ENCODE assay signal across 8 cellular contexts in the genomic region with DNA sequence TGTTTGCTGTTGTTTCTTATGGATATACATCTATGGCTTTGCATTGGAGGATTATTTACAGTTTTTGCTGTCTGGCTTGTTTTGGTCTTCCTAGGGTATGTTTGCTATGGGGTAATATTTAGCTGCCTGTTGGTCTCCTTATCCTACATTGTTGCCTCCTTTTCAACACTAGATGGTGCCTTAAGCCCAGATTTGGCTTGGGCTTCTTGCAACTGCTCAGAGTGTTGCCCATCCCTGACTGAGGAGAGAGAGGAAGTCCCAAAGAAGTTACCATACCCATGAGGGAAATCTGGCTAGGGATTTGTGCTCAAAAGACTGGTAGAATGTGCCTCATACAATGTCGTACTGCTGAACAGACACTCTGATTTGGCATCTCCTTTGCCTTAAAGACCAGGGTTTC.
A peak's percentile ranks its signal among the peaks of the same experiment; 100 is the strongest.
DNase-seq lines count a peak whose midpoint lies in the region; ATAC-seq and TF ChIP-seq lines count a peak whose summit lies in the region.

No MANE protein-coding gene starts in this region.

- POLR2A ChIA-PET in PC-9 (lab: Charles Lee; ENCODE audit: unreplicated experiment): no interaction called here

- ATAC-seq in HG02938 (IDR thresholded peaks at IDR 0.05; ENCODE audit: unreplicated experiment) (peak; percentile 58), HG03565 (IDR thresholded peaks at IDR 0.05; ENCODE audit: unreplicated experiment) (no peak), Right ventricle myocardium superior (ENCODE audit: poor library complexity) (no peak)
- ATAC-seq in stimulated activated memory B cell treated with anti-CD40 and anti-IgM and Interleukin-4, amounts not matched to agents 10 μg/mL and 1 μg/mL and 100 μg/mL, for 72 hours: no peak

- intact Hi-C loops in PC-9 (cut with micrococcal nuclease; ENCODE audit: unreplicated experiment): loop anchor here (1.0 to 5.0 kb wide), 2 partner anchors 199 to 313 kb away; no protein-coding TSS in a partner anchor
- intact Hi-C loops in Right ventricle myocardium superior (cut with DNase I): no loop called here

- H3K27ac Mint-ChIP-seq in stimulated activated memory B cell treated with anti-CD40 and anti-IgM and Interleukin-4, amounts not matched to agents 10 μg/mL and 1 μg/mL and 100 μg/mL, for 72 hours: no peak overlapping the region

- no peaks in the 10 kb centered on the region for H3K36me3 Mint-ChIP-seq in stimulated activated memory B cell treated with anti-CD40 and anti-IgM and Interleukin-4, amounts not matched to agents 10 μg/mL and 1 μg/mL and 100 μg/mL, for 72 hours

- peaks cover 15% of the 10 kb centered on the region for H3K9me3 Mint-ChIP-seq in stimulated activated memory B cell treated with anti-CD40 and anti-IgM and Interleukin-4, amounts not matched to agents 10 μg/mL and 1 μg/mL and 100 μg/mL, for 72 hours

- no TSS peak for BruUV-seq in PC-9 (replicated peaks; lab: Mats Ljungman, UMichigan)

- 0 out of 2 replicates have a peak, but pooled peaks cover 13% of the 10 kb centered on the region for H3K27me3 ChIP-seq in PC-9 (ENCODE audit: insufficient read depth, low read depth)

- no peaks in the 10 kb centered on the region for H3K36me3 ChIP-seq in PC-9 (ENCODE audit: low read depth)

- no peak overlapping the region for H3K27ac ChIP-seq in PC-9

- no peaks in the 10 kb centered on the region for H3K9me3 ChIP-seq in PC-9 (ENCODE audit: insufficient read depth, low read depth)

- peak; percentile 30 for DNase-seq in GDM1 (lab: John Stamatoyannopoulos, UW)
- no peak for DNase-seq in PC-9
- peak; percentile 38 for DNase-seq in iPS DF 19.7 (ENCODE audit: low read depth, low spot score)
- DNase-seq in midbrain (lab: John Stamatoyannopoulos, UW): no peak
- no peak for DNase-seq in Right ventricle myocardium superior

- no peaks in the 10 kb centered on the region for H3K4me1 ChIP-seq in PC-9 (replicated peaks; ENCODE audit: insufficient read depth)

- H3K4me3 ChIP-seq in PC-9: no peak overlapping the region

- peaks cover 23% of the 10 kb centered on the region for H3K27me3 Mint-ChIP-seq in stimulated activated memory B cell treated with anti-CD40 and anti-IgM and Interleukin-4, amounts not matched to agents 10 μg/mL and 1 μg/mL and 100 μg/mL, for 72 hours

- CTCF ChIA-PET in PC-9 (lab: Charles Lee): no interaction called here

- H3K79me2 ChIP-seq in PC-9 (ENCODE audit: low read depth): no peaks in the 10 kb centered on the region

- no peaks in the 10 kb centered on the region; the same call in 1 of the 2 replicates for H4K20me1 ChIP-seq in PC-9 (ENCODE audit: insufficient read depth)

- H3K4me2 ChIP-seq in PC-9: no peak overlapping the region

- H3F3A ChIP-seq in PC-9 (ENCODE audit: insufficient read depth, low read depth): no peaks in the 10 kb centered on the region

- H3K9me2 ChIP-seq in PC-9 (ENCODE audit: insufficient read depth): no peaks in the 10 kb centered on the region

- peak; percentile 54 for TF ChIP-seq CTCF in PC-9 (conservative IDR thresholded peaks at IDR 0.05)

- H3K4me3 Mint-ChIP-seq in stimulated activated memory B cell treated with anti-CD40 and anti-IgM and Interleukin-4, amounts not matched to agents 10 μg/mL and 1 μg/mL and 100 μg/mL, for 72 hours: no peak overlapping the region

- H3K4me1 Mint-ChIP-seq in stimulated activated memory B cell treated with anti-CD40 and anti-IgM and Interleukin-4, amounts not matched to agents 10 μg/mL and 1 μg/mL and 100 μg/mL, for 72 hours: no peaks in the 10 kb centered on the region

- no peak overlapping the region for H2AFZ ChIP-seq in PC-9

Comparison
In these comparisons a context has a peak if more than half of its experiments do, and no peak if none do; other contexts are left out.
1. DNase-seq: peak in GDM1 (single experiment) and iPS DF 19.7 (single experiment); none in PC-9 (0 of 2), midbrain (single experiment) and Right ventricle myocardium superior (single experiment).